In the genomic region with DNA sequence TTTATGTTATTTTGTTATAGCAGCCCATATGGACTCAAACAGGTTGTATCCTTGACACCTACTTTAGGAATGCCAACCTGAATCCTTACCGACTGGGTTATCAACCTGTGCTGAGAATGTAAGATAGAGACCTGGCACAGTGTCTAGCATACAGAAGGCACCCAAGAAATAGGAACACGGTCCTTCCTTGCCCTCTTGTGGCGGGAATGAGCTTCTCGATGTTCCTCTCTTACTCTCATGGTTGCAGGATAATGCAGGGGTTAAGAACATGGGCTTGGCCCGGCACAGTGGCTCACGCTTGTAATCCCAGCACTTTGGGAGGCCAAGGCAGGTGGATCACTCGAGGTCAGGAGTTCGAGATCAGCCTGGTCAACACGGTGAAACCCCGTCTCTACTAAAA, we compare ENCODE assay signal across 8 cellular contexts. TPM values are rescaled to one million over a fixed set of nuclear protein-coding genes. Genes with fewer than 3 reads are reported as not detected.
DNase-seq lines count a peak whose midpoint lies in the region; ATAC-seq and TF ChIP-seq lines count a peak whose summit lies in the region.
"Had no signal": no experiment of that assay in that cellular context is flagged by ENCODE, and none has a peak within 500 bp of the region (broad histone marks: within the 10 kb centered on the region; RNA-seq: fewer than 3 reads in every experiment).

No MANE protein-coding gene starts in this region.

- no peaks in the 10 kb centered on the region for H3K27me3 ChIP-seq in HAP-1 (ENCODE audit: low read depth)

- no peaks in the 10 kb centered on the region for H3K4me1 ChIP-seq in HAP-1

- no peak for ATAC-seq in stimulated activated effector memory CD8-positive, alpha-beta T cell treated with anti-CD3 and anti-CD28 coated beads, Interleukin-12 subunit alpha, Interleukin-12 subunit beta, amount 100 ng/mL, for 72 hours

- no peak overlapping the region for H3K27ac Mint-ChIP-seq in stimulated activated effector memory CD8-positive, alpha-beta T cell treated with anti-CD3 and anti-CD28 coated beads, Interleukin-12 subunit alpha, Interleukin-12 subunit beta, amount 100 ng/mL, for 72 hours
- H3K27ac Mint-ChIP-seq: dendritic cell treated with granulocyte-macrophage colony-stimulating factor and Interleukin-4, amounts not matched to agents 40 ng/mL and 50 ng/mL, for 4 days had no signal

- TF ChIP-seq CTCF in fibroblast of the aortic adventitia (IDR thresholded peaks at IDR 0.05; ENCODE audit: insufficient read depth, low read length) (peak; percentile 56), retinal pigment epithelial cell (conservative IDR thresholded peaks at IDR 0.05; ENCODE audit: low read depth, low read length) (peak; percentile 65)

- H3K4me1 Mint-ChIP-seq in stimulated activated effector memory CD8-positive, alpha-beta T cell treated with anti-CD3 and anti-CD28 coated beads, Interleukin-12 subunit alpha, Interleukin-12 subunit beta, amount 100 ng/mL, for 72 hours = peaks cover 20% of the 10 kb centered on the region

- peaks cover 88% of the 10 kb centered on the region for H3K36me3 Mint-ChIP-seq in stimulated activated effector memory CD8-positive, alpha-beta T cell treated with anti-CD3 and anti-CD28 coated beads, Interleukin-12 subunit alpha, Interleukin-12 subunit beta, amount 100 ng/mL, for 72 hours

- peaks cover 45% of the 10 kb centered on the region for H3K36me3 ChIP-seq in HAP-1 (replicated peaks)

- no peaks in the 10 kb centered on the region for H3K9me3 ChIP-seq in HAP-1

- no peak overlapping the region for H3K4me3 Mint-ChIP-seq in stimulated activated effector memory CD8-positive, alpha-beta T cell treated with anti-CD3 and anti-CD28 coated beads, Interleukin-12 subunit alpha, Interleukin-12 subunit beta, amount 100 ng/mL, for 72 hours
- H3K4me3 Mint-ChIP-seq: dendritic cell treated with granulocyte-macrophage colony-stimulating factor and Interleukin-4, amounts not matched to agents 40 ng/mL and 50 ng/mL, for 4 days had no signal

- no peaks in the 10 kb centered on the region for H3K9me3 Mint-ChIP-seq in stimulated activated effector memory CD8-positive, alpha-beta T cell treated with anti-CD3 and anti-CD28 coated beads, Interleukin-12 subunit alpha, Interleukin-12 subunit beta, amount 100 ng/mL, for 72 hours
- H3K9me3 Mint-ChIP-seq: dendritic cell treated with granulocyte-macrophage colony-stimulating factor and Interleukin-4, amounts not matched to agents 40 ng/mL and 50 ng/mL, for 4 days had no signal

- in situ Hi-C loops in HAP-1 (cut with MboI; ENCODE audit: low sequenced_read_pairs) = no loop called here

- H3K4me3 ChIP-seq in HAP-1 (no peak overlapping the region), fibroblast of the aortic adventitia (ENCODE audit: low read depth, low read length) (no peak overlapping the region), retinal pigment epithelial cell (ENCODE audit: low read length) (no peak overlapping the region)

- DNase-seq in HAP-1 (ENCODE audit: low spot score in 2 of 2) (peak; percentile 26 to 52), OCI-M1 (lab: John Stamatoyannopoulos, UW) (peak; percentile 19), fibroblast of the aortic adventitia (ENCODE audit: low read depth) (peak; percentile 54), retinal pigment epithelial cell (ENCODE audit: low read depth) (peak; percentile 28), NCI-H1092 (lab: John Stamatoyannopoulos, UW) (no peak)
- no peak for DNase-seq in effector CD8-positive, alpha-beta T cell (lab: John Stamatoyannopoulos, UW)
- DNase-seq in stimulated activated effector memory CD8-positive, alpha-beta T cell treated with anti-CD3 and anti-CD28 coated beads, Interleukin-12 subunit alpha, Interleukin-12 subunit beta, amount 100 ng/mL, for 72 hours (ENCODE audit: low spot score in 2 of 2) = no peak

RNA-seq across cellular contexts. Expression of a gene that starts 6.5 kb away (rescaled TPM):
- 12.7 and 17.8 TPM in 2 replicates for total RNA-seq in fibroblast of the aortic adventitia (ENCODE audit: low replicate concordance)

RNA-seq across cellular contexts. Expression of a gene that starts 29.3 kb away (rescaled TPM):
- total RNA-seq in fibroblast of the aortic adventitia (ENCODE audit: low replicate concordance) = 0.33 TPM in 1 of 2 replicates, not detected in the other

RNA-seq across cellular contexts. Expression of a gene that starts 31.4 kb away (rescaled TPM):
- 0.09 TPM in 1 of 2 replicates, not detected in the other for total RNA-seq in fibroblast of the aortic adventitia (ENCODE audit: low replicate concordance)

Comparison
In these comparisons a context has a peak if more than half of its experiments do, and no peak if none do; other contexts are left out.
1. DNase-seq: peak in HAP-1 (2 of 2), OCI-M1 (single experiment), fibroblast of the aortic adventitia (single experiment) and retinal pigment epithelial cell (single experiment); none in effector CD8-positive, alpha-beta T cell (single experiment), NCI-H1092 (single experiment) and stimulated activated effector memory CD8-positive, alpha-beta T cell treated with anti-CD3 and anti-CD28 coated beads, Interleukin-12 subunit alpha, Interleukin-12 subunit beta, amount 100 ng/mL, for 72 hours (0 of 2).